Comparison of ENCODE assay signal across 11 cellular contexts in the genomic region with DNA sequence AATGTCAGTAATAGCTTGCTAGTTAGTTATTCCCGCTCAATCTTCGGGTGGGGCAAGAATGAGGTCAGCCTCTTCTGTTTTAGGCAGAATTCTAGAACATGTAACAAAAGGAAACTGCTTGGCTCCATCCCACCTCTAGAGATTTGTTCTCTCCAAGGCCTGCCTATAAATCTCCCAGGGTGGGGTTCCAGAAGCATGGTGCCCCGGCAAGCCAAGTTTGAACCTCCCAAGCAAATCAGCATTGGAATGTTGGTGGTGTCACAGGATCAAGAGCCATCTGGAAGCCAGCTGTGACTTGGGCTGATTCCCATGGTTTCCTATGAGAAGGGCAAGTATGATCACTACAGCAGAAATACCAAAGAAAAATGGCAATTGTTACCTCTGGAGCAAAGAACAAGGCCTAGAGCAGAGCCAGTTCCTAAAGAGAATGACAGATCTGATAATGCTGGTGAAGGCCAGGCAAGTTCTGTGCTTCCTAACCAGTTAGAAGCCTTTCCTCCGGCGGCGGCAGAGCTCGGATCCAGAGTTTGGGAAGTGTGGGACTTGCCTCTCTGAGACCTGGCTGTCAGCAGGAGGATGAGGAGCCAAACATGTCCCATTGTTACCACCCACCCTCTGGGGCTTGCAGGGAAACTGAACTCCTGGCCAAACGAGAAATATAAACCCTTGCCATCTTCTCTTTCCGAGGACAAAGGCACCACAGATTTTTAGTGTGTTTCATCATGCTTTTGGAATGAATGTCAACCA.
DNase-seq lines count a peak whose midpoint lies in the region; ATAC-seq and TF ChIP-seq lines count a peak whose summit lies in the region.
"Had no signal": no experiment of that assay in that cellular context is flagged by ENCODE, and none has a peak within 500 bp of the region (broad histone marks: within the 10 kb centered on the region; RNA-seq: fewer than 3 reads in every experiment).

No MANE protein-coding gene starts in this region.

- H4K20me1 ChIP-seq in neural progenitor cell (ENCODE audit: low read depth) = no peaks in the 10 kb centered on the region

- no peaks in the 10 kb centered on the region for H3K27me3 Mint-ChIP-seq in neural progenitor cell (ENCODE audit: insufficient read depth, low read depth)
- H3K27me3 Mint-ChIP-seq in activated CD8-positive, alpha-beta T cell treated with anti-CD3 and anti-CD28 coated beads for 36 hours = no peaks in the 10 kb centered on the region
- H3K27me3 Mint-ChIP-seq: activated naive CD8-positive, alpha-beta T cell treated with anti-CD3 and anti-CD28 coated beads, Interleukin-2, amount 10 ng/mL, durations not matched to agents 7 days and 5 days had no signal

- H3K9ac ChIP-seq in neural progenitor cell = no peak overlapping the region

- H3K27ac Mint-ChIP-seq in neural progenitor cell = peak overlapping the region; percentile 10
- no peak overlapping the region for H3K27ac Mint-ChIP-seq in activated CD8-positive, alpha-beta T cell treated with anti-CD3 and anti-CD28 coated beads for 36 hours
- H3K27ac Mint-ChIP-seq: activated naive CD8-positive, alpha-beta T cell treated with anti-CD3 and anti-CD28 coated beads, Interleukin-2, amount 10 ng/mL, durations not matched to agents 7 days and 5 days had no signal

- peak; percentile 75 for DNase-seq in Right ventricle myocardium inferior (ENCODE audit: missing footprints)
- no peak for DNase-seq in cardiac septum (ENCODE audit: low spot score)
- peak; percentile 92 for DNase-seq in fibroblast of peridontal ligament (ENCODE audit: extremely low read depth)
- no peak for DNase-seq in neural progenitor cell (ENCODE audit: low spot score)
- DNase-seq in activated CD8-positive, alpha-beta T cell treated with anti-CD3 and anti-CD28 coated beads for 36 hours = no peak
- no peak for DNase-seq in substantia nigra (lab: John Stamatoyannopoulos, UW)
- DNase-seq: activated CD4-positive, alpha-beta T cell treated with anti-CD3 and anti-CD28 coated beads for 48 hours; activated naive CD8-positive, alpha-beta T cell treated with anti-CD3 and anti-CD28 coated beads, Interleukin-2, amount 10 ng/mL, durations not matched to agents 7 days and 5 days; NCI-H2107 had no signal

- no peaks in the 10 kb centered on the region for H3K79me2 ChIP-seq in neural progenitor cell (ENCODE audit: low read depth)

- CTCF ChIA-PET in activated CD8-positive, alpha-beta T cell treated with anti-CD3 and anti-CD28 coated beads for 36 hours (lab: Charles Lee) = interaction anchor here (7.3 kb wide), 1 partner anchor 322 kb away, joined by 51 read pairs; no protein-coding TSS in a partner anchor

- no peaks in the 10 kb centered on the region for H3K9me3 ChIP-seq in neural progenitor cell (ENCODE audit: low read depth)

- H3K4me1 ChIP-seq in neural progenitor cell = peaks cover 3% of the 10 kb centered on the region

- no peak overlapping the region for H3K4me2 ChIP-seq in neural progenitor cell

- H2AFZ ChIP-seq in neural progenitor cell (replicated peaks) = no peak overlapping the region

- intact Hi-C loops in Right ventricle myocardium inferior (cut with DNase I) (no loop called here), cardiac septum (cut with DNase I) (no loop called here)
- intact Hi-C loops in activated CD8-positive, alpha-beta T cell treated with anti-CD3 and anti-CD28 coated beads for 36 hours (cut with micrococcal nuclease) = no loop called here

- H3K36me3 ChIP-seq in neural progenitor cell = no peaks in the 10 kb centered on the region

- H3F3A ChIP-seq in neural progenitor cell (ENCODE audit: low read depth) = no peaks in the 10 kb centered on the region

- H3K4me3 ChIP-seq in neural progenitor cell = no peak overlapping the region

- peaks cover 16% of the 10 kb centered on the region for H3K4me1 Mint-ChIP-seq in neural progenitor cell
- H3K4me1 Mint-ChIP-seq in activated CD8-positive, alpha-beta T cell treated with anti-CD3 and anti-CD28 coated beads for 36 hours (ENCODE audit: low read depth) = peaks cover 15% of the 10 kb centered on the region

- H3K27ac ChIP-seq in neural progenitor cell (no peak overlapping the region), substantia nigra (ENCODE audit: low read depth, low read length, poor library complexity, severe bottlenecking) (no peak overlapping the region)

- POLR2A ChIA-PET in activated CD8-positive, alpha-beta T cell treated with anti-CD3 and anti-CD28 coated beads for 36 hours (lab: Charles Lee) = interaction anchor here (0.6 kb wide), 1 partner anchor 146 kb away, joined by 3 read pairs; no protein-coding TSS in a partner anchor

- no peak for TF ChIP-seq CTCF in neural progenitor cell (IDR thresholded peaks at IDR 0.05)
- TF ChIP-seq CTCF in activated CD8-positive, alpha-beta T cell treated with anti-CD3 and anti-CD28 coated beads for 36 hours (IDR thresholded peaks at IDR 0.05) = no peak

- H3K4me3 Mint-ChIP-seq in neural progenitor cell = no peak overlapping the region
- H3K4me3 Mint-ChIP-seq in activated CD8-positive, alpha-beta T cell treated with anti-CD3 and anti-CD28 coated beads for 36 hours = no peak overlapping the region
- H3K4me3 Mint-ChIP-seq: activated naive CD8-positive, alpha-beta T cell treated with anti-CD3 and anti-CD28 coated beads, Interleukin-2, amount 10 ng/mL, durations not matched to agents 7 days and 5 days had no signal

- H3K9me3 Mint-ChIP-seq in neural progenitor cell = no peaks in the 10 kb centered on the region
- H3K9me3 Mint-ChIP-seq in activated CD8-positive, alpha-beta T cell treated with anti-CD3 and anti-CD28 coated beads for 36 hours = no peaks in the 10 kb centered on the region
- H3K9me3 Mint-ChIP-seq: activated naive CD8-positive, alpha-beta T cell treated with anti-CD3 and anti-CD28 coated beads, Interleukin-2, amount 10 ng/mL, durations not matched to agents 7 days and 5 days had no signal

- ATAC-seq in Right ventricle myocardium inferior = peak; percentile 86
- no peak for ATAC-seq in activated CD8-positive, alpha-beta T cell treated with anti-CD3 and anti-CD28 coated beads for 36 hours
- ATAC-seq in HG03571 (IDR thresholded peaks at IDR 0.05; ENCODE audit: unreplicated experiment) = no peak
- no peak for ATAC-seq in GM19035 (IDR thresholded peaks at IDR 0.05; ENCODE audit: unreplicated experiment)

- no peaks in the 10 kb centered on the region for H3K36me3 Mint-ChIP-seq in neural progenitor cell
- H3K36me3 Mint-ChIP-seq in activated CD8-positive, alpha-beta T cell treated with anti-CD3 and anti-CD28 coated beads for 36 hours (ENCODE audit: low read depth) = no peaks in the 10 kb centered on the region
- H3K36me3 Mint-ChIP-seq: activated naive CD8-positive, alpha-beta T cell treated with anti-CD3 and anti-CD28 coated beads, Interleukin-2, amount 10 ng/mL, durations not matched to agents 7 days and 5 days had no signal

- H3K27me3 ChIP-seq in neural progenitor cell = no peaks in the 10 kb centered on the region

Comparison
In these comparisons a context has a peak if more than half of its experiments do, and no peak if none do; other contexts are left out.
1. DNase-seq: peak in Right ventricle myocardium inferior (single experiment) and fibroblast of peridontal ligament (single experiment); none in cardiac septum (single experiment), neural progenitor cell (single experiment), activated CD8-positive, alpha-beta T cell treated with anti-CD3 and anti-CD28 coated beads for 36 hours (single experiment) and substantia nigra (0 of 49).